8 cellular contexts compared by ENCODE assay signal in genomic region chr15:66619152-66619903, GRCh38. TPM values are rescaled to one million over a fixed set of nuclear protein-coding genes. Genes with fewer than 3 reads are reported as not detected.
A peak's percentile ranks its signal among the peaks of the same experiment; 100 is the strongest.
DNase-seq lines count a peak whose midpoint lies in the region; TF ChIP-seq lines count a peak whose summit lies in the region.

No MANE protein-coding gene starts in this region.

- H3K4me3 Mint-ChIP-seq in mesothelial cell of epicardium, result no peak overlapping the region

- H3K4me1 ChIP-seq in subcutaneous abdominal adipose tissue (ENCODE audit: control insufficient read depth in 5 of 5, insufficient read depth in 5 of 5, low read length in 5 of 5), result peaks cover 3 to 84% (median 79%) of the 10 kb centered on the region in 5 donors

- H3K9me3 Mint-ChIP-seq in mesothelial cell of epicardium, result no peaks in the 10 kb centered on the region

- no peaks in the 10 kb centered on the region for H3K9me3 ChIP-seq in subcutaneous abdominal adipose tissue (ENCODE audit: control insufficient read depth in 5 of 5, low read length in 5 of 5)

- H3K27me3 ChIP-seq in subcutaneous abdominal adipose tissue (ENCODE audit: control insufficient read depth in 5 of 5, insufficient read depth in 4 of 5, low read length in 5 of 5), result no peaks in the 10 kb centered on the region

- H3K27ac ChIP-seq in subcutaneous abdominal adipose tissue (ENCODE audit: low read depth, low read length), result peak overlapping the region; percentile 74

- peak overlapping the region; percentile 83 for H3K27ac Mint-ChIP-seq in mesothelial cell of epicardium

- peak; percentile 87 for TF ChIP-seq CTCF in mesothelial cell of epicardium (IDR thresholded peaks at IDR 0.05; ENCODE audit: unreplicated experiment)

- H3K4me3 ChIP-seq in subcutaneous abdominal adipose tissue (ENCODE audit: low read depth in 1 of 5, low read length in 5 of 5), result no peak overlapping the region

- DNase-seq in activated effector memory CD4-positive, alpha-beta T cell treated with anti-CD3 and anti-CD28 coated beads, Interleukin-2, amount 50 U/mL, for 16 hours, result peak; percentile 66
- no peak for DNase-seq in activated effector memory CD4-positive, alpha-beta T cell treated with Interleukin-2 at 50 U/mL for 16 hours
- peak; percentile 2 for DNase-seq in NCI-H2081 treated with DMSO at 0.1 percent for 48 hours (lab: John Stamatoyannopoulos, UW)
- peak; percentile 27 for DNase-seq in activated CD4-positive, alpha-beta T cell treated with anti-CD3 and anti-CD28 coated beads, Interleukin-2, amount 50 U/mL, for 1 hour
- DNase-seq in epidermal melanocyte (ENCODE audit: insufficient read length, low spot score), result peak; percentile 71
- peak in 1 of 2 experiments; percentile 88 for DNase-seq in mesothelial cell of epicardium (ENCODE audit: low spot score in 2 of 2, unreplicated experiment in 2 of 2)
- DNase-seq in NCI-H187 treated with DMSO at 0.1 percent for 48 hours (lab: John Stamatoyannopoulos, UW), result no peak

- peaks cover 64% of the 10 kb centered on the region for H3K4me1 Mint-ChIP-seq in mesothelial cell of epicardium

- H3K36me3 Mint-ChIP-seq in mesothelial cell of epicardium, result no peaks in the 10 kb centered on the region

- H3K27me3 Mint-ChIP-seq in mesothelial cell of epicardium (ENCODE audit: low read depth), result no peaks in the 10 kb centered on the region

- no peaks in the 10 kb centered on the region for H3K36me3 ChIP-seq in subcutaneous abdominal adipose tissue (ENCODE audit: control insufficient read depth in 5 of 5, insufficient read depth in 5 of 5, low read length in 5 of 5)

- H3K9ac ChIP-seq in subcutaneous abdominal adipose tissue (ENCODE audit: low read length in 5 of 5), result peak overlapping the region in 1 of 5 donors; percentile 41

RNA-seq across cellular contexts. Expression of gene LCTL, which starts 53.5 kb away (rescaled TPM):
- total RNA-seq in mesothelial cell of epicardium, result 0.35 to 0.36 TPM (median 0.36 TPM) in 3 replicates

Comparison
In these comparisons a context has a peak if more than half of its experiments do, and no peak if none do; other contexts are left out.
1. DNase-seq: peak in activated effector memory CD4-positive, alpha-beta T cell treated with anti-CD3 and anti-CD28 coated beads, Interleukin-2, amount 50 U/mL, for 16 hours (single experiment), NCI-H2081 treated with DMSO at 0.1 percent for 48 hours (single experiment), activated CD4-positive, alpha-beta T cell treated with anti-CD3 and anti-CD28 coated beads, Interleukin-2, amount 50 U/mL, for 1 hour (single experiment) and epidermal melanocyte (single experiment); none in activated effector memory CD4-positive, alpha-beta T cell treated with Interleukin-2 at 50 U/mL for 16 hours (single experiment) and NCI-H187 treated with DMSO at 0.1 percent for 48 hours (single experiment).